7 cellular contexts compared by ENCODE assay signal in genomic region chr15:42120285-42120684, GRCh38.
"Had no signal": no experiment of that assay in that cellular context is flagged by ENCODE, and none has a peak within 500 bp of the region (broad histone marks: within the 10 kb centered on the region; RNA-seq: fewer than 3 reads in every experiment).

No MANE protein-coding gene starts in this region.

- H3K4me3 ChIP-seq: GM23338, K562 had no signal

- DNase-seq: H9, HCEC 1CT, HFFc6, IMR-90, KG1 had no signal
